Comparison of ENCODE assay signal across 1 cellular context in the genomic region with DNA sequence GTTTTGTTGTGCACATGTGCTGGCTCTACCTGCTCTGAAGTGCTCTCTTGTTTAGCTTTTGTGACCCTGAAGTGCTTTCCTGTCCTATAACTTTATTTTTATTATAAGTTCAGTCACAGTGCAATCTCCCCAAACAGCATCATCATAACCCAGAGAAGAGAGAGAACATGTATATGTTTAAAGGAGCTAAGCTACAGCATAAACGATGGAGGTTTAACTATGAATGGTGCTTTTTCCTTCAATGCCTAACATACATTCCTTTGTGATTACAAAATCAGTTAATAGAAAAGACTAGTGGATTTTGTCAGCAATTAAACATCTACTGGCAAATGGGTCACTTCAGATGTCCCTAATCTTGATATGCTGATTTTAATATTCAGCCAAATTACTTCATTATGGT.
TF ChIP-seq lines count a peak whose summit lies in the region.

No MANE protein-coding gene starts in this region.

TF ChIP-seq in SK-N-SH, 30 proteins besides CTCF, POLR2A, EP300 and RAD21 (continued from another document):
- TF ChIP-seq, protein P1, sequence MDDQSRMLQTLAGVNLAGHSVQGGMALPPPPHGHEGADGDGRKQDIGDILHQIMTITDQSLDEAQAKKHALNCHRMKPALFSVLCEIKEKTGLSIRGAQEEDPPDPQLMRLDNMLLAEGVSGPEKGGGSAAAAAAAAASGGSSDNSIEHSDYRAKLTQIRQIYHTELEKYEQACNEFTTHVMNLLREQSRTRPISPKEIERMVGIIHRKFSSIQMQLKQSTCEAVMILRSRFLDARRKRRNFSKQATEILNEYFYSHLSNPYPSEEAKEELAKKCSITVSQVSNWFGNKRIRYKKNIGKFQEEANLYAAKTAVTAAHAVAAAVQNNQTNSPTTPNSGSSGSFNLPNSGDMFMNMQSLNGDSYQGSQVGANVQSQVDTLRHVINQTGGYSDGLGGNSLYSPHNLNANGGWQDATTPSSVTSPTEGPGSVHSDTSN (IDR thresholded peaks at IDR 0.05) = no peak
- TF ChIP-seq GABPA (IDR thresholded peaks at IDR 0.05; ENCODE audit: low read depth) = no peak
